In genomic region chr6:21098744-21099143, GRCh38 we compare ENCODE assay signal across 20 cellular contexts.
DNase-seq lines count a peak whose midpoint lies in the region; ATAC-seq, FAIRE-seq and TF ChIP-seq lines count a peak whose summit lies in the region.
"Had no signal": no experiment of that assay in that cellular context is flagged by ENCODE, and none has a peak within 500 bp of the region (broad histone marks: within the 10 kb centered on the region; RNA-seq: fewer than 3 reads in every experiment).

No MANE protein-coding gene starts in this region.

- peak; percentile 8 to 48 for DNase-seq in NCI-H524 (lab: John Stamatoyannopoulos, UW)
- no peak for DNase-seq in NCI-H524 treated with DMSO at 0.1 percent for 48 hours (lab: John Stamatoyannopoulos, UW)
- peak; percentile 8 to 66 for DNase-seq in NCI-H187 (lab: John Stamatoyannopoulos, UW)
- DNase-seq in bronchial epithelial cell (ENCODE audit: low read depth) = no peak
- peak; percentile 6 for DNase-seq in smooth muscle cell of the brain vasculature (ENCODE audit: low read depth, low spot score)
- no peak for DNase-seq in hippocampal formation (lab: John Stamatoyannopoulos, UW)
- no peak for DNase-seq in posterior vena cava (ENCODE audit: low spot score)
- DNase-seq in foreskin keratinocyte = no peak
- DNase-seq: activated CD4-positive, alpha-beta T cell treated with anti-CD3 and anti-CD28 coated beads for 48 hours; activated naive CD4-positive, alpha-beta T cell treated with Interleukin-2 at 50 U/mL for 16 hours; activated T-cell treated with anti-CD3 and anti-CD28 coated beads, Interleukin-2, amount 50 U/mL, for 72 hours; CD4-positive, CD25-positive, alpha-beta regulatory T cell; colonic mucosa; HFFc6; mammary epithelial cell; NCI-H1436 treated with DMSO at 0.1 percent for 48 hours; NCI-H526 treated with DMSO at 0.1 percent for 48 hours; transverse colon had no signal

- no peak overlapping the region for H3K27ac ChIP-seq in foreskin keratinocyte
- H3K27ac ChIP-seq: breast epithelium, colonic mucosa, transverse colon had no signal

- intact Hi-C loops in posterior vena cava (cut with DNase I) = no loop called here

- H3K4me3 ChIP-seq in bronchial epithelial cell (ENCODE audit: low read depth, low read length) = no peak overlapping the region
- H3K4me3 ChIP-seq: breast epithelium, colonic mucosa, transverse colon had no signal

- no peak for ATAC-seq in foreskin keratinocyte
- ATAC-seq: activated T-cell treated with anti-CD3 and anti-CD28 coated beads, Interleukin-2, amount 50 U/mL, for 72 hours; SK-N-SH treated with all-trans-retinoic acid at 6 μM for 48 hours had no signal

- TF ChIP-seq CTCF in bronchial epithelial cell (IDR thresholded peaks at IDR 0.05; ENCODE audit: insufficient read depth, low read length, severe bottlenecking) (no peak), foreskin keratinocyte (conservative IDR thresholded peaks at IDR 0.05) (no peak)

- H3K27me3 ChIP-seq in bronchial epithelial cell (ENCODE audit: control insufficient read depth, insufficient read depth, low read length) (no peaks in the 10 kb centered on the region), foreskin keratinocyte (peaks cover 2% of the 10 kb centered on the region)
- H3K27me3 ChIP-seq: breast epithelium, colonic mucosa, transverse colon had no signal

- FAIRE-seq in bronchial epithelial cell (lab: Jason Lieb, UNC) = peak; percentile 50

- H3K4me1 ChIP-seq in foreskin keratinocyte = no peaks in the 10 kb centered on the region
- H3K4me1 ChIP-seq: breast epithelium, colonic mucosa, transverse colon had no signal

- no peaks in the 10 kb centered on the region for H3K36me3 ChIP-seq in bronchial epithelial cell (ENCODE audit: control insufficient read depth, insufficient read depth, low read length)
- H3K36me3 ChIP-seq: breast epithelium, colonic mucosa, transverse colon had no signal

Comparison
In these comparisons a context has a peak if more than half of its experiments do, and no peak if none do; other contexts are left out.
1. DNase-seq: peak in NCI-H524 (2 of 2), NCI-H187 (2 of 2) and smooth muscle cell of the brain vasculature (single experiment); none in NCI-H524 treated with DMSO at 0.1 percent for 48 hours (single experiment), bronchial epithelial cell (single experiment), hippocampal formation (0 of 2), posterior vena cava (single experiment) and foreskin keratinocyte (0 of 2).